Comparison of ENCODE assay signal across 20 cellular contexts in genomic region chr7:152333134-152333533, GRCh38.
DNase-seq lines count a peak whose midpoint lies in the region; ATAC-seq lines count a peak whose summit lies in the region.
"Had no signal": no experiment of that assay in that cellular context is flagged by ENCODE, and none has a peak within 500 bp of the region (broad histone marks: within the 10 kb centered on the region; RNA-seq: fewer than 3 reads in every experiment).

No MANE protein-coding gene starts in this region.

- H3K4me1 ChIP-seq in BLaER1 = peaks cover 29% of the 10 kb centered on the region
- H3K4me1 ChIP-seq: SJSA1 had no signal

- 0 out of 2 replicates have a peak overlapping the region, but pooled peaks have one; percentile 10 for H3K4me2 ChIP-seq in BLaER1
- H3K4me2 ChIP-seq: A549 had no signal

- H3K27ac ChIP-seq in BLaER1 = no peak overlapping the region
- H3K27ac ChIP-seq: A549, Peyer's patch, SJSA1 had no signal

- no peaks in the 10 kb centered on the region for H3K27me3 ChIP-seq in BLaER1
- H3K27me3 ChIP-seq: Peyer's patch, SJSA1 had no signal

- peak overlapping the region in 2 of 3 donors; percentile 40 to 91 for H3K27ac Mint-ChIP-seq in IgD-negative memory B cell
- peak overlapping the region; percentile 41 for H3K27ac Mint-ChIP-seq in dendritic cell treated with granulocyte-macrophage colony-stimulating factor and Interleukin-4, amounts not matched to agents 40 ng/mL and 50 ng/mL, for 4 days
- peak overlapping the region in 6 of 10 donors; percentile 3 to 75 (median 40) for H3K27ac Mint-ChIP-seq in naive thymus-derived CD8-positive, alpha-beta T cell
- H3K27ac Mint-ChIP-seq: H9 had no signal

- H3K4me1 Mint-ChIP-seq in IgD-negative memory B cell = peaks cover 35 to 47% (median 40%) of the 10 kb centered on the region in 3 donors
- peaks cover 53% of the 10 kb centered on the region for H3K4me1 Mint-ChIP-seq in dendritic cell treated with granulocyte-macrophage colony-stimulating factor and Interleukin-4, amounts not matched to agents 40 ng/mL and 50 ng/mL, for 4 days (ENCODE audit: low read depth)
- H3K4me1 Mint-ChIP-seq in naive thymus-derived CD8-positive, alpha-beta T cell = peaks cover 37 to 69% (median 62%) of the 10 kb centered on the region in 4 donors

- POLR2A ChIA-PET in naive thymus-derived CD8-positive, alpha-beta T cell (lab: Charles Lee) = interaction anchor here (1.0 kb wide), 1 partner anchor 130 kb away, joined by 3 read pairs; no protein-coding TSS in a partner anchor

- no peaks in the 10 kb centered on the region for H3K9me3 Mint-ChIP-seq in IgD-negative memory B cell
- no peaks in the 10 kb centered on the region for H3K9me3 Mint-ChIP-seq in dendritic cell treated with granulocyte-macrophage colony-stimulating factor and Interleukin-4, amounts not matched to agents 40 ng/mL and 50 ng/mL, for 4 days
- H3K9me3 Mint-ChIP-seq in naive thymus-derived CD8-positive, alpha-beta T cell = no peaks in the 10 kb centered on the region
- H3K9me3 Mint-ChIP-seq: H9 had no signal

- no peaks in the 10 kb centered on the region for H3K27me3 Mint-ChIP-seq in IgD-negative memory B cell
- H3K27me3 Mint-ChIP-seq in dendritic cell treated with granulocyte-macrophage colony-stimulating factor and Interleukin-4, amounts not matched to agents 40 ng/mL and 50 ng/mL, for 4 days = no peaks in the 10 kb centered on the region
- no peaks in the 10 kb centered on the region for H3K27me3 Mint-ChIP-seq in naive thymus-derived CD8-positive, alpha-beta T cell
- H3K27me3 Mint-ChIP-seq: CD4-positive, alpha-beta memory T cell had no signal

- intact Hi-C loops in dendritic cell treated with granulocyte-macrophage colony-stimulating factor and Interleukin-4, amounts not matched to agents 40 ng/mL and 50 ng/mL, for 4 days (cut with micrococcal nuclease) = loop anchor here (10.0 kb wide), 1 partner anchor 92 kb away; no protein-coding TSS in a partner anchor

- no peak overlapping the region for H3K4me3 ChIP-seq in BLaER1
- H3K4me3 ChIP-seq: A549, Peyer's patch, SJSA1 had no signal

- H3K36me3 ChIP-seq in BLaER1 = peaks cover 40% of the 10 kb centered on the region

- DNase-seq in naive thymus-derived CD8-positive, alpha-beta T cell = no peak
- DNase-seq in GOT3 (lab: John Stamatoyannopoulos, UW) = no peak
- DNase-seq in RPMI8226 = no peak
- no peak for DNase-seq in glomerular visceral epithelial cell (ENCODE audit: extremely low spot score)
- DNase-seq: CD4-positive, alpha-beta memory T cell; GDM1; H9; NCI-H1105 treated with DMSO at 0.1 percent for 48 hours; NCI-H2029 treated with DMSO at 0.1 percent for 48 hours; NCI-H2171; NCI-H345; NCI-H524 treated with DMSO at 0.1 percent for 48 hours; NCI-H82; Peyer's patch had no signal

- H4K20me1 ChIP-seq in BLaER1 = peaks cover 78% of the 10 kb centered on the region

- ATAC-seq in naive thymus-derived CD8-positive, alpha-beta T cell = no peak
- no peak for ATAC-seq in HG03135 (IDR thresholded peaks at IDR 0.05; ENCODE audit: unreplicated experiment)
- ATAC-seq: A549 had no signal

- H3K4me3 Mint-ChIP-seq in IgD-negative memory B cell = peak overlapping the region in 2 of 4 donors; percentile 29 to 41
- H3K4me3 Mint-ChIP-seq in dendritic cell treated with granulocyte-macrophage colony-stimulating factor and Interleukin-4, amounts not matched to agents 40 ng/mL and 50 ng/mL, for 4 days = no peak overlapping the region
- no peak overlapping the region for H3K4me3 Mint-ChIP-seq in naive thymus-derived CD8-positive, alpha-beta T cell
- H3K4me3 Mint-ChIP-seq: H9 had no signal

- H3K9me3 ChIP-seq in BLaER1 = no peaks in the 10 kb centered on the region
- H3K9me3 ChIP-seq: A549, Peyer's patch, SJSA1 had no signal

- H3K9ac ChIP-seq in BLaER1 = no peak overlapping the region

- peaks cover 5% of the 10 kb centered on the region for H3K36me3 Mint-ChIP-seq in IgD-negative memory B cell
- H3K36me3 Mint-ChIP-seq in dendritic cell treated with granulocyte-macrophage colony-stimulating factor and Interleukin-4, amounts not matched to agents 40 ng/mL and 50 ng/mL, for 4 days (ENCODE audit: low read depth) = peaks cover 33% of the 10 kb centered on the region
- peaks cover 2 to 27% (median 14%) of the 10 kb centered on the region in 3 donors for H3K36me3 Mint-ChIP-seq in naive thymus-derived CD8-positive, alpha-beta T cell
